24 cellular contexts compared by ENCODE assay signal in the genomic region with DNA sequence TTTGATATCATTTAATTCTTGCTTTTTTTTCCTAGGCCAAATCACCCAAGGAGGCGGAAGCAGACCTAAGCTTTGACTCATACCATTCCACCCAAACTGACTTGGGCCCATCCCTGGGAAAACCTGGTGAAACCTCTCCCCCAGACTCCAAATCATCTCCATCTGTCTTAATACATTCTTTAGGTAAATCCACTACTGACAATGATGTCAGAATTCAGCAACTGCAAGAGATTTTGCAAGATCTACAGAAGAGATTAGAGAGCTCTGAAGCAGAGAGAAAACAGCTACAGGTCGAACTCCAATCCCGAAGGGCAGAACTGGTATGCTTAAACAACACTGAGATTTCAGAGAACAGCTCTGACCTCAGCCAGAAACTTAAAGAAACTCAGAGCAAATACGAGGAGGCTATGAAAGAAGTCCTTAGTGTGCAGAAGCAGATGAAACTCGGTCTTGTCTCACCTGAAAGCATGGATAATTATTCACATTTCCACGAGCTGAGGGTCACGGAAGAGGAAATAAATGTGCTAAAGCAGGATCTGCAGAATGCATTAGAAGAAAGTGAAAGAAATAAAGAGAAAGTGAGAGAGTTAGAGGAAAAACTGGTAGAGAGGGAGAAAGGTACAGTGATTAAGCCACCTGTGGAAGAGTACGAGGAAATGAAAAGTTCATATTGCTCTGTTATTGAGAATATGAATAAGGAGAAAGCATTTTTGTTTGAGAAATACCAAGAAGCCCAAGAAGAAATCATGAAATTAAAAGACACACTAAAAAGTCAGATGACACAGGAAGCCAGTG. TPM values are rescaled to one million over a fixed set of nuclear protein-coding genes. Genes with fewer than 3 reads are reported as not detected.
"Had no signal": no experiment of that assay in that cellular context is flagged by ENCODE, and none has a peak within 500 bp of the region (broad histone marks: within the 10 kb centered on the region; RNA-seq: fewer than 3 reads in every experiment).

No MANE protein-coding gene starts in this region.

- H3K4me1 ChIP-seq: heart right ventricle, sigmoid colon, spleen had no signal

- H3K27me3 ChIP-seq: cardiac muscle cell, heart right ventricle, neutrophil, ovary, sigmoid colon, spleen, tibial nerve had no signal

- H3K4me3 ChIP-seq: cardiac muscle cell, heart right ventricle, ovary, sigmoid colon, spleen, tibial nerve had no signal

- H3K36me3 ChIP-seq: neutrophil, ovary had no signal

- ATAC-seq: activated naive CD4-positive, alpha-beta T cell treated with anti-CD3 and anti-CD28 coated beads, Interleukin-2, amount 50 U/mL, for 72 hours; esophagus mucosa; heart right ventricle; left cardiac atrium; left ventricle myocardium superior had no signal

- H3K9me3 ChIP-seq: heart right ventricle, neutrophil, ovary, sigmoid colon, spleen, tibial nerve had no signal

- DNase-seq: activated CD4-positive, alpha-beta memory T cell treated with anti-CD3 and anti-CD28 coated beads, Interleukin-2, amount 10 ng/mL, durations not matched to agents 7 days and 5 days; activated CD4-positive, alpha-beta T cell treated with anti-CD3 and anti-CD28 coated beads, Interleukin-2, amount 10 ng/mL, durations not matched to agents 24 days and 14 days; activated CD4-positive, CD25-positive, alpha-beta regulatory T cell treated with anti-CD3 and anti-CD28 coated beads, Interleukin-2, amount 50 U/mL, for 72 hours; activated CD8-positive, alpha-beta memory T cell treated with anti-CD3 and anti-CD28 coated beads, Interleukin-2, amount 50 U/mL, for 48 hours; activated gamma-delta T cell treated with Interleukin-2 at 50 U/mL for 16 hours; activated T-cell treated with anti-CD3 and anti-CD28 coated beads, Interleukin-2, amount 50 U/mL, for 24 hours; aorta; foreskin melanocyte; heart right ventricle; left cardiac atrium; left ventricle myocardium superior; nephron progenitor cell; ovary; sigmoid colon; spleen; stimulated activated naive CD4-positive, alpha-beta T cell treated with Interleukin-2 at 50 U/mL for 16 hours; T-helper 2 cell had no signal

RNA-seq across cellular contexts. Expression of gene TTC23L, which starts 15.8 kb away (rescaled TPM):
- total RNA-seq: activated CD4-positive, alpha-beta memory T cell treated with anti-CD3 and anti-CD28 coated beads, Interleukin-2, amount 10 ng/mL, durations not matched to agents 7 days and 5 days; activated CD4-positive, alpha-beta T cell treated with anti-CD3 and anti-CD28 coated beads, Interleukin-2, amount 10 ng/mL, durations not matched to agents 24 days and 14 days; esophagus mucosa; left cardiac atrium; left ventricle myocardium superior; lung microvascular endothelial cell; mesenteric fat pad had no signal
